Comparison of ENCODE assay signal across 13 cellular contexts in the genomic region with DNA sequence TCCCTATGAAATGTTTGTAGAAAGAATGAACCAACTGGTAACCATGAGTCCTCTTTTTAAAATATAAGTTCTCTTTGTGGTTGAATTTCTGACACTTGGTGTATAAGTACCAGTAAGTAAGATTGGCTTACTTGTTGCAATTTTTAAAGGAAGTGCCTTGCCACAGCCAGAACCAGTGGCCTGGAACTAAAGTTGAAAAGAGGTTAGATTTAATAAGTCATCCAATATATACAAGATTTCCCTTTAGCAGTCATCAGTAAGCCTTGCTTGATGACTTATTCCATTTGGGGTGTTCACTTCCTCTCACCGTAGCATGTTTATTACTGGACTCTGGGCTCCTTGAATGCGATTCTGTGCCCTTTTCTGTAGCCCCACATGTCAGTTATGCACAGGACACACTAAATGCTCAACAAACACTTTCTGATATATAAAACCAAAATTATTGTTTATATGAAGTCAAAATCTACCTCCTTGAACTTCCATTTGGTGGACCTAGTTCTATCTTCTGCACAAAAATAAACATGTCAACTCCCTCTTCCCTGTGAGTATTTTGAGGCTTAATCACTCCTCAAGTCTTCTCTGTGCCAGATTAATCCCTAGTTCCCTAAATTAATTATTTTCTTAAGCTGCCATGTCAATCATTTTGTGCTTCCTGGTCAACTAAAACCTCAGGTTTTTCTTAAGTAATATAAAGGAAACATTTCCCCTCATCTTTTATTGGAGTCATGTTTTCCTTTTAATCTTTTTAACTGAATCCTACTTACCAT.
DNase-seq lines count a peak whose midpoint lies in the region; ATAC-seq and TF ChIP-seq lines count a peak whose summit lies in the region.
"Had no signal": no experiment of that assay in that cellular context is flagged by ENCODE, and none has a peak within 500 bp of the region (broad histone marks: within the 10 kb centered on the region; RNA-seq: fewer than 3 reads in every experiment).

No MANE protein-coding gene starts in this region.

- POLR2A ChIA-PET in GM10248 (lab: Yijun Ruan, JAX): no interaction called here

- no peak overlapping the region for H3K27ac ChIP-seq in smooth muscle cell (ENCODE audit: low read depth)
- H3K27ac ChIP-seq: adrenal gland, vagina had no signal

- no peak for TF ChIP-seq CTCF in GM10248 (IDR thresholded peaks at IDR 0.05; ENCODE audit: control extremely low read depth, extremely low read depth, low read depth, missing control alignments)
- TF ChIP-seq CTCF in smooth muscle cell (IDR thresholded peaks at IDR 0.05; ENCODE audit: borderline replicate concordance, insufficient read depth, poor library complexity, severe bottlenecking): no peak

- H3K27me3 ChIP-seq in smooth muscle cell (ENCODE audit: low read depth): no peaks in the 10 kb centered on the region
- H3K27me3 ChIP-seq: adrenal gland, vagina had no signal

- H3K27ac Mint-ChIP-seq in activated naive CD4-positive, alpha-beta T cell treated with anti-CD3 and anti-CD28 coated beads, Interleukin-2, amount 50 U/mL, for 72 hours: peak overlapping the region; percentile 60 to 74

- CTCF ChIA-PET in GM10248 (lab: Yijun Ruan, JAX): no interaction called here

- no peaks in the 10 kb centered on the region for H4K20me1 ChIP-seq in smooth muscle cell (ENCODE audit: low read depth)

- no peaks in the 10 kb centered on the region for H3K9me3 Mint-ChIP-seq in activated naive CD4-positive, alpha-beta T cell treated with anti-CD3 and anti-CD28 coated beads, Interleukin-2, amount 50 U/mL, for 72 hours

- H3K36me3 ChIP-seq in smooth muscle cell (ENCODE audit: low read depth): no peaks in the 10 kb centered on the region
- H3K36me3 ChIP-seq: adrenal gland, vagina had no signal

- ATAC-seq in GM18498 (IDR thresholded peaks at IDR 0.05; ENCODE audit: unreplicated experiment) (peak; percentile 64), GM19468 (IDR thresholded peaks at IDR 0.05; ENCODE audit: extremely low read depth, unreplicated experiment) (peak; percentile 71), HG03135 (IDR thresholded peaks at IDR 0.05; ENCODE audit: unreplicated experiment) (peak; percentile 60)
- ATAC-seq in activated naive CD4-positive, alpha-beta T cell treated with anti-CD3 and anti-CD28 coated beads, Interleukin-2, amount 50 U/mL, for 72 hours: peak in 1 of 2 donors; percentile 8

- WGBS in smooth muscle cell (ENCODE audit: low lambda C conversion rate): 92% methylated on average over 2 of the region's 2 CpGs

- H2AFZ ChIP-seq in smooth muscle cell (ENCODE audit: low read depth): no peak overlapping the region

- no peaks in the 10 kb centered on the region for H3F3A ChIP-seq in smooth muscle cell (ENCODE audit: low read depth)

- no peak overlapping the region for H3K9ac ChIP-seq in smooth muscle cell (ENCODE audit: low read depth)

- no peak overlapping the region for H3K4me2 ChIP-seq in smooth muscle cell

- H3K4me1 ChIP-seq in smooth muscle cell (ENCODE audit: low read depth): peaks cover 13% of the 10 kb centered on the region
- H3K4me1 ChIP-seq: adrenal gland, vagina had no signal

- H3K9me3 ChIP-seq in smooth muscle cell (replicated peaks; ENCODE audit: low read depth): no peaks in the 10 kb centered on the region
- H3K9me3 ChIP-seq: adrenal gland, vagina had no signal

- no peak overlapping the region for H3K4me3 ChIP-seq in smooth muscle cell
- H3K4me3 ChIP-seq: adrenal gland, vagina had no signal

- H3K36me3 Mint-ChIP-seq in activated naive CD4-positive, alpha-beta T cell treated with anti-CD3 and anti-CD28 coated beads, Interleukin-2, amount 50 U/mL, for 72 hours: peaks cover 0 to 18% of the 10 kb centered on the region in 2 donors

- no peak for DNase-seq in activated naive CD4-positive, alpha-beta T cell treated with anti-CD3 and anti-CD28 coated beads, Interleukin-2, amount 50 U/mL, for 72 hours (ENCODE audit: low spot score in 2 of 2)
- DNase-seq in ureter (ENCODE audit: low spot score): no peak
- DNase-seq in GM10248 (ENCODE audit: extremely low spot score): no peak
- DNase-seq in NCI-H2196 treated with DMSO at 0.1 percent for 48 hours (lab: John Stamatoyannopoulos, UW; ENCODE audit: unreplicated experiment): no peak
- DNase-seq in smooth muscle cell (lab: John Stamatoyannopoulos, UW; ENCODE audit: unreplicated experiment): no peak
- DNase-seq: activated CD4-positive, CD25-positive, alpha-beta regulatory T cell; adrenal gland; NCI-H2227 treated with DMSO at 0.1 percent for 48 hours; SIG-M5 had no signal

- no peaks in the 10 kb centered on the region for H3K79me2 ChIP-seq in smooth muscle cell (ENCODE audit: low read depth)
